In genomic region chr7:16563281-16564022, GRCh38 we compare ENCODE assay signal across 9 cellular contexts. TPM values are rescaled to one million over a fixed set of nuclear protein-coding genes. Genes with fewer than 3 reads are reported as not detected.
A peak's percentile ranks its signal among the peaks of the same experiment; 100 is the strongest.
DNase-seq lines count a peak whose midpoint lies in the region; ATAC-seq and TF ChIP-seq lines count a peak whose summit lies in the region.
"Had no signal": no experiment of that assay in that cellular context is flagged by ENCODE, and none has a peak within 500 bp of the region (broad histone marks: within the 10 kb centered on the region; RNA-seq: fewer than 3 reads in every experiment).

No MANE protein-coding gene starts in this region.

- TF ChIP-seq CTCF in GM12865 (IDR thresholded peaks at IDR 0.05; ENCODE audit: insufficient read depth, low read depth, low read length, missing control alignments) (no peak), GM10248 (IDR thresholded peaks at IDR 0.05; ENCODE audit: control extremely low read depth, extremely low read depth, low read depth, missing control alignments) (no peak), suprapubic skin (IDR thresholded peaks at IDR 0.05) (no peak)

- H3K9me3 ChIP-seq in suprapubic skin, result no peaks in the 10 kb centered on the region

- H3K36me3 ChIP-seq in suprapubic skin, result no peaks in the 10 kb centered on the region

- peak; percentile 11 for DNase-seq in GM12865 (ENCODE audit: low read depth)
- DNase-seq in Jurkat, Clone E6-1 (ENCODE audit: low read depth, low spot score), result peak; percentile 41
- peak; percentile 33 for DNase-seq in fibroblast of peridontal ligament (ENCODE audit: extremely low read depth)
- DNase-seq in GM10248 (ENCODE audit: extremely low spot score), result no peak
- DNase-seq in suprapubic skin (ENCODE audit: low spot score in 2 of 2), result no peak
- no peak for DNase-seq in HCEC 1CT

- POLR2A ChIA-PET in GM10248 (lab: Yijun Ruan, JAX), result no interaction called here

- H3K4me3 ChIP-seq in GM12865 (ENCODE audit: low read depth, low read length), result no peak overlapping the region
- no peak overlapping the region for H3K4me3 ChIP-seq in Jurkat, Clone E6-1 (ENCODE audit: low read length)
- H3K4me3 ChIP-seq in suprapubic skin, result no peak overlapping the region

- TF ChIP-seq EP300 in suprapubic skin (IDR thresholded peaks at IDR 0.05), result no peak

- H3K27me3 ChIP-seq in suprapubic skin, result no peaks in the 10 kb centered on the region

- CTCF ChIA-PET in GM10248 (lab: Yijun Ruan, JAX), result interaction anchor here (0.8 to 8.0 kb wide), 3 partner anchors 12 to 485 kb away, joined by 3 to 94 read pairs (median 56); partner anchors contain the start of gene SOSTDC1

- H3K27ac ChIP-seq in suprapubic skin, result no peak overlapping the region

- peak; percentile 88 for ATAC-seq in GM21576 (IDR thresholded peaks at IDR 0.05; ENCODE audit: unreplicated experiment)
- ATAC-seq in GM21515 (IDR thresholded peaks at IDR 0.05; ENCODE audit: unreplicated experiment), result no peak
- ATAC-seq: Panc1 had no signal

- no peak for TF ChIP-seq POLR2A in suprapubic skin (IDR thresholded peaks at IDR 0.05)

- peaks cover 3% of the 10 kb centered on the region for H3K4me1 ChIP-seq in suprapubic skin

- 54% methylated on average over 5 of the region's 5 CpGs for WGBS in suprapubic skin

RNA-seq across cellular contexts. Expression of gene LRRC72, which starts 36.8 kb away (rescaled TPM):
- not detected for polyA plus RNA-seq in Jurkat, Clone E6-1 (2012; ENCODE audit: insufficient read depth, insufficient read length)
- total RNA-seq in suprapubic skin, result not detected

Comparison
In these comparisons a context has a peak if more than half of its experiments do, and no peak if none do; other contexts are left out.
1. DNase-seq: peak in GM12865 (single experiment), Jurkat, Clone E6-1 (single experiment) and fibroblast of peridontal ligament (single experiment); none in GM10248 (single experiment), suprapubic skin (0 of 2) and HCEC 1CT (single experiment).